Comparison of ENCODE assay signal across 20 cellular contexts in the genomic region with DNA sequence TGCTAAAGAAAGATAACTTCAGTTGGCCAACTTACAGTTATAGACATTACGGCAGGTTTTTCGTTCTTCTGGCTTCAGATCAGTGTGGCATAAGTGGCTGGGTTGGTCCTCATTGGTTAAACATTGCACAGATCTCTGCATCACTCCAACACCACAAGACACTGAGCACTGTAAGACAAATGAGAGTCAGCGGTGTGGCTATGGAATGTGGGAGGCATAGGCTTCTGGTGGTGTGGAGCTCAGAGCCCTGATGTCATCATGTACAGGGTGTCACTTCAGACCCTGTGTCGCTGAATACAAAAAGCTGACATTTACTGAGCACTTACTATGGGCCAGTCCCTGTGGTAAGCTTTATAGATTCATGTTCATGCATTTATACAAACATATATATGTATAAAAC.
DNase-seq lines count a peak whose midpoint lies in the region; ATAC-seq, FAIRE-seq and TF ChIP-seq lines count a peak whose summit lies in the region.
"Had no signal": no experiment of that assay in that cellular context is flagged by ENCODE, and none has a peak within 500 bp of the region (broad histone marks: within the 10 kb centered on the region; RNA-seq: fewer than 3 reads in every experiment).

No MANE protein-coding gene starts in this region.

- H3K9me3 ChIP-seq in IMR-90 (ENCODE audit: control insufficient read depth, insufficient read depth, low read length) (no peaks in the 10 kb centered on the region), astrocyte (ENCODE audit: insufficient read depth, low read depth, low read length) (no peaks in the 10 kb centered on the region)
- H3K9me3 ChIP-seq: BE2C had no signal

- H3K27me3 Mint-ChIP-seq in astrocyte (ENCODE audit: low read depth, unreplicated experiment) = peaks cover 3% of the 10 kb centered on the region

- H2BK120ac ChIP-seq in IMR-90 (ENCODE audit: low read depth, low read length) = no peak overlapping the region

- no CpG with 5 or more reads among the region's 4 CpGs for WGBS in IMR-90 (ENCODE audit: extremely low coverage in 2 of 2, insufficient read length in 1 of 2), 2 experiments

- no peak overlapping the region for H3K14ac ChIP-seq in IMR-90 (replicated peaks; ENCODE audit: low read depth, low read length)

- TF ChIP-seq POLR2A in IMR-90 (IDR thresholded peaks at IDR 0.05; ENCODE audit: low read depth, low read length) = no peak

- peaks cover 20% of the 10 kb centered on the region for H3K36me3 ChIP-seq in IMR-90 (ENCODE audit: control insufficient read depth, insufficient read depth, low read length)
- H3K36me3 ChIP-seq in astrocyte (ENCODE audit: insufficient read depth, low read length) = no peaks in the 10 kb centered on the region
- H3K36me3 ChIP-seq in kidney epithelial cell (ENCODE audit: control insufficient read depth, insufficient read depth, low read length) = peaks cover 1% of the 10 kb centered on the region

- H2BK5ac ChIP-seq in IMR-90 (ENCODE audit: low read depth, low read length, poor library complexity, severe bottlenecking) = no peak overlapping the region

- no peak overlapping the region for H3K27ac ChIP-seq in IMR-90 (ENCODE audit: insufficient read depth, low read length)
- H3K27ac ChIP-seq in astrocyte (ENCODE audit: low read depth, low read length) = no peak overlapping the region
- H3K27ac ChIP-seq in dorsolateral prefrontal cortex = no peak overlapping the region

- no peak for FAIRE-seq in astrocyte (lab: Jason Lieb, UNC)
- FAIRE-seq: G401.6, GM12891, GM18507, H1 had no signal

- H4K8ac ChIP-seq in IMR-90 (ENCODE audit: low read depth in 2 of 2, low read length in 2 of 2) = no peak overlapping the region

- TF ChIP-seq RAD21 in IMR-90 (IDR thresholded peaks at IDR 0.05; ENCODE audit: low read length) = no peak

- H2BK15ac ChIP-seq in IMR-90 (ENCODE audit: low read depth, low read length) = no peak overlapping the region

- H4K20me1 ChIP-seq in IMR-90 (ENCODE audit: insufficient read depth, low read length) (no peaks in the 10 kb centered on the region), astrocyte (ENCODE audit: insufficient read depth, low read length) (no peaks in the 10 kb centered on the region)

- H3K27me3 ChIP-seq in IMR-90 (ENCODE audit: control insufficient read depth, insufficient read depth, low read length) (no peaks in the 10 kb centered on the region), astrocyte (ENCODE audit: insufficient read depth, low read length) (peaks cover 6% of the 10 kb centered on the region), kidney epithelial cell (ENCODE audit: control insufficient read depth, insufficient read depth, low read length) (no peaks in the 10 kb centered on the region), dorsolateral prefrontal cortex (peaks cover 0 to 4% (median 0%) of the 10 kb centered on the region in 45 donors)
- H3K27me3 ChIP-seq: BE2C had no signal

- H3K27ac Mint-ChIP-seq in astrocyte (ENCODE audit: unreplicated experiment) = no peak overlapping the region
- H3K27ac Mint-ChIP-seq: CD4-positive, CD25-positive, alpha-beta regulatory T cell; CD8-positive, alpha-beta memory T cell; H9 had no signal

- no peak overlapping the region; the same call in 1 of the 2 replicates for H2AK5ac ChIP-seq in IMR-90 (ENCODE audit: low read depth, low read length)

- no peak overlapping the region for H3K18ac ChIP-seq in IMR-90 (ENCODE audit: low read depth, low read length)

- H3K4me1 Mint-ChIP-seq in astrocyte (ENCODE audit: low read depth, unreplicated experiment) = peaks cover 10% of the 10 kb centered on the region
- H3K4me1 Mint-ChIP-seq: CD4-positive, CD25-positive, alpha-beta regulatory T cell; CD8-positive, alpha-beta memory T cell had no signal

- no peaks in the 10 kb centered on the region for H3K79me2 ChIP-seq in astrocyte (ENCODE audit: insufficient read depth, low read length)

- no peak overlapping the region for H3K56ac ChIP-seq in IMR-90 (ENCODE audit: extremely low read depth, insufficient read depth, low read length)

- intact Hi-C loops in IMR-90 (cut with micrococcal nuclease) (no loop called here), Right ventricle myocardium superior (cut with DNase I) (no loop called here), dorsolateral prefrontal cortex (cut with DNase I) (no loop called here)

- no peak overlapping the region; the same call in 1 of the 2 replicates for H4K5ac ChIP-seq in IMR-90 (ENCODE audit: low read depth, low read length)

- no peak overlapping the region for H4K91ac ChIP-seq in IMR-90 (ENCODE audit: insufficient read depth, low read depth, low read length)

- ATAC-seq in IMR-90 (ENCODE audit: low read depth) (no peak), Right ventricle myocardium superior (ENCODE audit: poor library complexity) (no peak)

- H3K4me1 ChIP-seq in IMR-90 (ENCODE audit: control insufficient read depth, insufficient read depth, low read length) (peaks cover 6% of the 10 kb centered on the region; the same call in 1 of the 2 replicates), astrocyte (ENCODE audit: insufficient read depth, low read length) (no peaks in the 10 kb centered on the region)
- H3K4me1 ChIP-seq: BE2C had no signal

- peaks cover 5% of the 10 kb centered on the region for H3K36me3 Mint-ChIP-seq in astrocyte (ENCODE audit: low read depth, unreplicated experiment)
- H3K36me3 Mint-ChIP-seq: CD4-positive, CD25-positive, alpha-beta regulatory T cell; CD8-positive, alpha-beta memory T cell had no signal

- peaks cover 9% of the 10 kb centered on the region; the same call in 1 of the 2 replicates for H3K9me1 ChIP-seq in IMR-90 (ENCODE audit: insufficient read depth, low read length)

- no peak overlapping the region for H3K23ac ChIP-seq in IMR-90 (ENCODE audit: low read depth, low read length)

- H2AFZ ChIP-seq in IMR-90 (replicated peaks; ENCODE audit: low read length, poor library complexity) = no peak overlapping the region
- no peak overlapping the region for H2AFZ ChIP-seq in astrocyte (ENCODE audit: low read depth, low read length)

- POLR2A ChIA-PET in IMR-90 (lab: Charles Lee; ENCODE audit: unreplicated experiment) = no interaction called here

- no peak overlapping the region for H3K4me3 ChIP-seq in IMR-90 (ENCODE audit: insufficient read depth, low read depth, low read length)
- no peak overlapping the region for H3K4me3 ChIP-seq in astrocyte (ENCODE audit: insufficient read depth, low read depth, low read length)
- H3K4me3 ChIP-seq in kidney epithelial cell (ENCODE audit: low read depth, low read length) = no peak overlapping the region
- H3K4me3 ChIP-seq in dorsolateral prefrontal cortex = no peak overlapping the region

- no peak overlapping the region for H3K4me3 Mint-ChIP-seq in astrocyte (ENCODE audit: unreplicated experiment)
- H3K4me3 Mint-ChIP-seq: CD4-positive, CD25-positive, alpha-beta regulatory T cell; CD8-positive, alpha-beta memory T cell; H9 had no signal

- no peak for DNase-seq in IMR-90
- DNase-seq in astrocyte (ENCODE audit: low read depth) = peak; percentile 2
- peak; percentile 50 for DNase-seq in kidney epithelial cell (ENCODE audit: low read depth)
- no peak for DNase-seq in GM19240 (ENCODE audit: insufficient read length, low spot score)
- DNase-seq in NCI-H2227 (lab: John Stamatoyannopoulos, UW; ENCODE audit: unreplicated experiment) = no peak
- no peak for DNase-seq in Right ventricle myocardium superior
- DNase-seq in dorsolateral prefrontal cortex = no peak
- DNase-seq: ACHN; BE2C; C1 segment of cervical spinal cord; CD4-positive, CD25-positive, alpha-beta regulatory T cell; CD8-positive, alpha-beta memory T cell; COR-L47; DMS 273 treated with DMSO at 0.1 percent for 48 hours; DMS53; H9 had no signal

- H3K4ac ChIP-seq in IMR-90 (ENCODE audit: low read depth, low read length) = peak overlapping the region; percentile 50; the same call in 1 of the 2 replicates

- TF ChIP-seq CTCF in IMR-90 (conservative IDR thresholded peaks at IDR 0.05; ENCODE audit: low read depth, low read length) (no peak), astrocyte (IDR thresholded peaks at IDR 0.05; ENCODE audit: insufficient read depth, low read depth, low read length) (no peak), kidney epithelial cell (IDR thresholded peaks at IDR 0.05; ENCODE audit: insufficient read depth, low read length, poor library complexity, severe bottlenecking) (no peak), dorsolateral prefrontal cortex (IDR thresholded peaks at IDR 0.05 in 54 of 56, conservative IDR thresholded peaks at IDR 0.05 in 2 of 56; ENCODE audit: low read depth in 1 of 56, partially characterized antibody in 56 of 56) (no peak)

- CTCF ChIA-PET in IMR-90 (lab: Yijun Ruan, JAX) = no interaction called here

- no peaks in the 10 kb centered on the region for H3K79me1 ChIP-seq in IMR-90 (ENCODE audit: low read depth in 1 of 2, low read length in 2 of 2)

- no peak overlapping the region for H2BK20ac ChIP-seq in IMR-90 (ENCODE audit: low read depth, low read length)

- no peaks in the 10 kb centered on the region for H3K9me3 Mint-ChIP-seq in astrocyte (ENCODE audit: unreplicated experiment)

- in situ Hi-C loops in IMR-90 (cut with MboI; ENCODE audit: low sequenced_read_pairs) = loop anchor here (25.0 kb wide), 3 partner anchors 870 to 1645 kb away; no protein-coding TSS in a partner anchor

- H3K9ac ChIP-seq in IMR-90 (ENCODE audit: low read depth, low read length) = no peak overlapping the region
- H3K9ac ChIP-seq in astrocyte (ENCODE audit: low read length) = no peak overlapping the region

- dilution Hi-C loops in IMR-90 (cut with HindIII; ENCODE audit: low sequenced_read_pairs, unreplicated experiment) = no loop called here

- H3K4me2 ChIP-seq in IMR-90 (ENCODE audit: low read depth, low read length) = no peak overlapping the region
- H3K4me2 ChIP-seq in astrocyte (ENCODE audit: low read length) = no peak overlapping the region

- no TSS peak for BruUV-seq in IMR-90 (replicated peaks; lab: Mats Ljungman, UMichigan)

- no peak overlapping the region for H2AK9ac ChIP-seq in IMR-90 (replicated peaks; ENCODE audit: low read depth, low read length, poor library complexity)

TF ChIP-seq in IMR-90, 13 proteins besides CTCF, POLR2A, EP300 and RAD21:
- no peak for TF ChIP-seq MAZ (IDR thresholded peaks at IDR 0.05; ENCODE audit: borderline replicate concordance, low read depth, low read length)
- no peak for TF ChIP-seq MXI1 (IDR thresholded peaks at IDR 0.05; ENCODE audit: borderline replicate concordance, low read depth, low read length)

Comparison
In these comparisons a context has a peak if more than half of its experiments do, and no peak if none do; other contexts are left out.
1. DNase-seq: peak in astrocyte (single experiment) and kidney epithelial cell (single experiment); none in IMR-90 (single experiment), GM19240 (single experiment), NCI-H2227 (single experiment), Right ventricle myocardium superior (single experiment) and dorsolateral prefrontal cortex (0 of 10).